12 cellular contexts compared by ENCODE assay signal in the genomic region with DNA sequence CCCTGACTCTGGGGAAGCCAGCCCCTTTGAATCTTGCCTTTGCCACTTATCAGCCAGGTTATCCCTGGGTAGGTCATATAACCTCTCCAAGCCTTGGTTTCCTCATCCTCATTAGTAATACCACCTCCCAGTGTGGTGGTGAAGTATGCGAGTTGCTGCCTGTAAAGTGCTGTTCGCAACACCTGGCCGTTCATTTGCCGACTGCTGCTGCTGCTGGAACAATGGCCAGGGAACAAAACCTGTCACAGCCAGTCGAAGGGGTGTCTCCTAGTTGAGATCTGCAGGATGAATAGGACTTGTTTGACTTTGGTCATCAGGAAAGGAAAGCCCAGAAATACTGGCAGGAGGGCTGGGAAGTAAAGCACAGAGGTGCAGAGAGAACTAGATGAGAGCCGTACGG. TPM values are rescaled to one million over a fixed set of nuclear protein-coding genes. Genes with fewer than 3 reads are reported as not detected.
DNase-seq lines count a peak whose midpoint lies in the region; ATAC-seq, FAIRE-seq and TF ChIP-seq lines count a peak whose summit lies in the region.
"Had no signal": no experiment of that assay in that cellular context is flagged by ENCODE, and none has a peak within 500 bp of the region (broad histone marks: within the 10 kb centered on the region; RNA-seq: fewer than 3 reads in every experiment).

No MANE protein-coding gene starts in this region.

- no peak for TF ChIP-seq POLR2A in uterus (IDR thresholded peaks at IDR 0.05)

- H3K27ac Mint-ChIP-seq in activated T-cell treated with anti-CD3 and anti-CD28 coated beads, Interleukin-2, amount 50 U/mL, for 24 hours, result peak overlapping the region; percentile 56

- peaks cover 76% of the 10 kb centered on the region for H3K36me3 Mint-ChIP-seq in activated T-cell treated with anti-CD3 and anti-CD28 coated beads, Interleukin-2, amount 50 U/mL, for 24 hours (ENCODE audit: low read depth)

- H3K27me3 ChIP-seq in iPS-15b (ENCODE audit: control insufficient read depth, insufficient read depth, low read length) (no peaks in the 10 kb centered on the region), uterus (no peaks in the 10 kb centered on the region)
- H3K27me3 ChIP-seq: left lung had no signal

- FAIRE-seq in RCC 7860 (lab: Jason Lieb, UNC), result no peak

- H3K27ac ChIP-seq in uterus, result peak overlapping the region; percentile 82 to 93

- H3K4me3 Mint-ChIP-seq in activated T-cell treated with anti-CD3 and anti-CD28 coated beads, Interleukin-2, amount 50 U/mL, for 24 hours, result no peak overlapping the region

- H3K9me3 Mint-ChIP-seq in activated T-cell treated with anti-CD3 and anti-CD28 coated beads, Interleukin-2, amount 50 U/mL, for 24 hours, result no peaks in the 10 kb centered on the region

- H3K9ac ChIP-seq in iPS-15b (ENCODE audit: low read depth, low read length), result peak overlapping the region; percentile 37

- H3K4me1 ChIP-seq in iPS-15b (ENCODE audit: control insufficient read depth, insufficient read depth, low read length) (peaks cover 6% of the 10 kb centered on the region), uterus (peaks cover 11 to 12% of the 10 kb centered on the region in 2 donors)

- intact Hi-C loops in uterus (cut with DNase I; ENCODE audit: low total_unique reads), result no loop called here

- no peak for TF ChIP-seq CTCF in uterus (IDR thresholded peaks at IDR 0.05)

- DNase-seq in activated T-cell treated with anti-CD3 and anti-CD28 coated beads, Interleukin-2, amount 50 U/mL, for 24 hours, result no peak
- no peak for DNase-seq in activated T-cell treated with anti-CD3 and anti-CD28 coated beads, Interleukin-2, amount 50 U/mL, for 48 hours
- DNase-seq in RCC 7860 (ENCODE audit: low spot score) (peak; percentile 56), uterus (no peak), NCI-H446 (lab: John Stamatoyannopoulos, UW) (no peak), NCI-H1436 treated with DMSO at 0.1 percent for 48 hours (lab: John Stamatoyannopoulos, UW) (no peak)
- DNase-seq: activated CD4-positive, alpha-beta T cell treated with anti-CD3 and anti-CD28 coated beads, Interleukin-2, amount 50 U/mL, for 1 hour; cerebellar nuclear complex; left lung had no signal

- ATAC-seq in activated CD4-positive, CD25-positive, alpha-beta regulatory T cell treated with anti-CD3 and anti-CD28 coated beads, Interleukin-2, amount 50 U/mL, for 24 hours, result no peak

- H3K4me1 Mint-ChIP-seq in activated T-cell treated with anti-CD3 and anti-CD28 coated beads, Interleukin-2, amount 50 U/mL, for 24 hours (ENCODE audit: low read depth), result peaks cover 59% of the 10 kb centered on the region

- H3K4me3 ChIP-seq in iPS-15b (ENCODE audit: low read depth, low read length) (no peak overlapping the region), uterus (no peak overlapping the region)
- H3K4me3 ChIP-seq: left lung had no signal

- H3K9me3 ChIP-seq in iPS-15b (ENCODE audit: control insufficient read depth, insufficient read depth, low read length), result no peaks in the 10 kb centered on the region
- H3K9me3 ChIP-seq in uterus, result no peaks in the 10 kb centered on the region
- H3K9me3 ChIP-seq: left lung had no signal

- H3K36me3 ChIP-seq in iPS-15b (ENCODE audit: control insufficient read depth, insufficient read depth, low read length) (peaks cover 4% of the 10 kb centered on the region), uterus (no peaks in the 10 kb centered on the region)

- H3K27me3 Mint-ChIP-seq in activated T-cell treated with anti-CD3 and anti-CD28 coated beads, Interleukin-2, amount 50 U/mL, for 24 hours, result no peaks in the 10 kb centered on the region

RNA-seq across cellular contexts. Expression of a gene that starts 6.1 kb away (rescaled TPM):
- 10 to 100 TPM; 33.8 to 78.3 (median 43.5) TPM for total RNA-seq in uterus

RNA-seq across cellular contexts. Expression of a gene that starts 34.0 kb away (rescaled TPM):
- total RNA-seq in uterus, result not detected
- total RNA-seq: left lung, NCI-H460 had no signal

RNA-seq across cellular contexts. Expression of a gene that starts 50.3 kb away (rescaled TPM):
- total RNA-seq in uterus, result 100 to 1,000 TPM in 1 of 4 donors, 10 to 100 TPM in 3; 25.0 to 110 (median 34.1) TPM
